ENCODE assay signal across 8 cellular contexts in the genomic region with DNA sequence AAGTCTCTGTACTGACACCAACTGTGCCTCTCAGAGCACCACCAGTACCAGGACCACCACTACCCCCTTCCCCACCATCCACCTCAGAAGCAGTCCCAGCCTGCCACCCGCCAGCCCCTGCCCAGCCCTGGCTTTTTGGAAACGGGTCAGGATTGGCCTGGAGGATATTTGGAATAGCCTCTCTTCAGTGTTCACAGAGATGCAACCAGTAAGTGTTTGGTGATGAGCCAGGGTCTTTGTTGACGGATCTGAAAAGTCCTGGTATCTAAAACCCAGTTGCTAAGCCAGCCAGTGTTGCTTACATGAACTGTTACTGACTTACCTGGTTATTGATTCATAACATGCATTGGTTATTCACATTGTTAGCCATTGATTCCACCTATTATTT. TPM values are rescaled to one million over a fixed set of nuclear protein-coding genes. Genes with fewer than 3 reads are reported as not detected.
DNase-seq lines count a peak whose midpoint lies in the region; ATAC-seq, FAIRE-seq and TF ChIP-seq lines count a peak whose summit lies in the region.

No MANE protein-coding gene starts in this region.

- H3K9me3 ChIP-seq in HCT116 (ENCODE audit: control insufficient read depth in 1 of 2, insufficient read depth in 1 of 2, low read depth in 1 of 2, low read length in 2 of 2) (no peaks in the 10 kb centered on the region), hepatocyte (ENCODE audit: low read depth) (no peaks in the 10 kb centered on the region), smooth muscle cell (replicated peaks; ENCODE audit: low read depth) (no peaks in the 10 kb centered on the region)

- H3K9ac ChIP-seq in HCT116 (ENCODE audit: low read length) (no peak overlapping the region), smooth muscle cell (ENCODE audit: low read depth) (no peak overlapping the region)

- POLR2A ChIA-PET in HCT116 (lab: Charles Lee): no interaction called here

- RAD21 ChIA-PET in HCT116 (lab: Charles Lee; ENCODE audit: low non-redundant PET in 1 of 2, low total read pairs in 2 of 2, uncharacterized antibody in 2 of 2, unreplicated experiment in 2 of 2): no interaction called here

- H3K4me1 ChIP-seq in HCT116 (ENCODE audit: control insufficient read depth in 1 of 2, insufficient read depth in 2 of 2, low read length in 2 of 2) (no peaks in the 10 kb centered on the region), hepatocyte (ENCODE audit: insufficient read depth) (peaks cover 6% of the 10 kb centered on the region), smooth muscle cell (ENCODE audit: low read depth) (no peaks in the 10 kb centered on the region)

- H4K20me1 ChIP-seq in HCT116 (ENCODE audit: insufficient read depth) (no peaks in the 10 kb centered on the region), hepatocyte (ENCODE audit: insufficient read depth, poor library complexity, severe bottlenecking) (no peaks in the 10 kb centered on the region), smooth muscle cell (ENCODE audit: low read depth) (peaks cover 8% of the 10 kb centered on the region)

- BruUV-seq in HCT116 (replicated peaks; lab: Mats Ljungman, UMichigan): no TSS peak

- WGBS in hepatocyte (ENCODE audit: low lambda C conversion rate, missing lambda C conversion rate): 34% methylated on average over 3 of the region's 3 CpGs
- WGBS in smooth muscle cell (ENCODE audit: low lambda C conversion rate): 28% methylated on average over 3 of the region's 3 CpGs

- H3K4me2 ChIP-seq in HCT116 (ENCODE audit: low read length) (no peak overlapping the region), hepatocyte (peak overlapping the region; percentile 97), smooth muscle cell (peak overlapping the region; percentile 89)

- H3K27me3 ChIP-seq in HCT116 (ENCODE audit: insufficient read depth, low read length) (no peaks in the 10 kb centered on the region), hepatocyte (no peaks in the 10 kb centered on the region), smooth muscle cell (ENCODE audit: low read depth) (no peaks in the 10 kb centered on the region)

- no peaks in the 10 kb centered on the region for H3K79me2 ChIP-seq in HCT116 (ENCODE audit: insufficient read depth, low read length)
- peaks cover 10% of the 10 kb centered on the region for H3K79me2 ChIP-seq in hepatocyte
- no peaks in the 10 kb centered on the region for H3K79me2 ChIP-seq in smooth muscle cell (ENCODE audit: low read depth)

- FAIRE-seq in D721Med (lab: Jason Lieb, UNC): no peak

- H3K9me2 ChIP-seq in HCT116 (ENCODE audit: insufficient read depth) (no peaks in the 10 kb centered on the region), hepatocyte (replicated peaks; ENCODE audit: insufficient read depth) (no peaks in the 10 kb centered on the region)

- ATAC-seq in HCT116 (peak; percentile 55), HG02884 (IDR thresholded peaks at IDR 0.05; ENCODE audit: unreplicated experiment) (no peak)

- intact Hi-C loops in HCT116 (cut with micrococcal nuclease): no loop called here

- H3K36me3 ChIP-seq in HCT116 (ENCODE audit: control insufficient read depth in 1 of 2, insufficient read depth in 2 of 2, low read length in 2 of 2) (peaks cover 7 to 15% of the 10 kb centered on the region in 2 experiments; a peak in 3 of 4 replicates), hepatocyte (replicated peaks; ENCODE audit: insufficient read depth, low read depth) (no peaks in the 10 kb centered on the region), smooth muscle cell (ENCODE audit: low read depth) (peaks cover 4% of the 10 kb centered on the region)

- no peak for TF ChIP-seq POLR2A in HCT116 (IDR thresholded peaks at IDR 0.05; ENCODE audit: borderline replicate concordance, extremely low read depth, insufficient read depth, insufficient read length)

- H2AFZ ChIP-seq in HCT116 (ENCODE audit: low read depth, low read length, poor library complexity, severe bottlenecking): no peak overlapping the region
- no peak overlapping the region for H2AFZ ChIP-seq in hepatocyte
- no peak overlapping the region for H2AFZ ChIP-seq in smooth muscle cell (ENCODE audit: low read depth)

- DNase-seq in HCT116 (ENCODE audit: low read depth, low spot score) (no peak), hepatocyte (ENCODE audit: low spot score) (no peak), smooth muscle cell (lab: John Stamatoyannopoulos, UW; ENCODE audit: unreplicated experiment) (no peak), NCI-H510A (lab: John Stamatoyannopoulos, UW) (no peak), GF-D8 (lab: John Stamatoyannopoulos, UW) (no peak), D721Med (ENCODE audit: insufficient read length, low spot score) (no peak)

- H3K27ac ChIP-seq in HCT116 (ENCODE audit: low read depth, low read length): no peak overlapping the region
- peak overlapping the region; percentile 95 for H3K27ac ChIP-seq in hepatocyte
- H3K27ac ChIP-seq in smooth muscle cell (ENCODE audit: low read depth): peak overlapping the region; percentile 45

- CTCF ChIA-PET in HCT116 (lab: Charles Lee): no interaction called here

- H3K4me3 ChIP-seq in HCT116 (replicated peaks in 1 of 2; ENCODE audit: low read depth in 1 of 2, low read length in 2 of 2) (no peak overlapping the region), WI38 (ENCODE audit: low read depth, low read length) (peak overlapping the region; percentile 65), hepatocyte (peak overlapping the region; percentile 81), smooth muscle cell (peak overlapping the region; percentile 69)

- no peak for TF ChIP-seq RAD21 in HCT116 (IDR thresholded peaks at IDR 0.05; ENCODE audit: low read depth)

- TF ChIP-seq CTCF in HCT116 (IDR thresholded peaks at IDR 0.05 in 2 of 3, conservative IDR thresholded peaks at IDR 0.05 in 1 of 3; ENCODE audit: borderline replicate concordance in 1 of 3, insufficient read depth in 1 of 3, low read depth in 2 of 3, low read length in 2 of 3) (no peak), WI38 (IDR thresholded peaks at IDR 0.05; ENCODE audit: low read depth, low read length) (no peak), hepatocyte (IDR thresholded peaks at IDR 0.05; ENCODE audit: poor library complexity) (no peak), smooth muscle cell (IDR thresholded peaks at IDR 0.05; ENCODE audit: borderline replicate concordance, insufficient read depth, poor library complexity, severe bottlenecking) (no peak), D721Med (IDR thresholded peaks at IDR 0.05; ENCODE audit: insufficient read depth, missing control alignments) (no peak)

- H3F3A ChIP-seq in smooth muscle cell (ENCODE audit: low read depth): peaks cover 34% of the 10 kb centered on the region

TF ChIP-seq in HCT116, 20 proteins besides CTCF, POLR2A, EP300 and RAD21 (continues in another document):
- TF ChIP-seq, protein P1, sequence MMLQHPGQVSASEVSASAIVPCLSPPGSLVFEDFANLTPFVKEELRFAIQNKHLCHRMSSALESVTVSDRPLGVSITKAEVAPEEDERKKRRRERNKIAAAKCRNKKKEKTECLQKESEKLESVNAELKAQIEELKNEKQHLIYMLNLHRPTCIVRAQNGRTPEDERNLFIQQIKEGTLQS (IDR thresholded peaks at IDR 0.05): no peak
- TF ChIP-seq SIN3A (IDR thresholded peaks at IDR 0.05; ENCODE audit: low read depth) (no peak), SP1 (IDR thresholded peaks at IDR 0.05; ENCODE audit: low read depth) (no peak), ZFX (IDR thresholded peaks at IDR 0.05) (no peak), TCF7L2 (IDR thresholded peaks at IDR 0.05; ENCODE audit: borderline replicate concordance, extremely low read depth, insufficient read depth, insufficient read length) (no peak), POLR2AphosphoS5 (IDR thresholded peaks at IDR 0.05; ENCODE audit: low read depth, low read length) (no peak), CEBPB (IDR thresholded peaks at IDR 0.05; ENCODE audit: low read depth) (no peak), EZH2phosphoT487 (IDR thresholded peaks at IDR 0.05; ENCODE audit: borderline replicate concordance) (no peak), SRF (IDR thresholded peaks at IDR 0.05; ENCODE audit: low read depth) (no peak), EZH2 (IDR thresholded peaks at IDR 0.05) (no peak)

RNA-seq across cellular contexts. Expression of a gene that starts 1.1 kb away (rescaled TPM):
- total RNA-seq in HCT116 (2021; ENCODE audit: unreplicated experiment) (not detected), hepatocyte (2.9 and 3.2 TPM in 2 replicates), smooth muscle cell (1.2 and 1.6 TPM in 2 replicates)
- 0.15 and 0.31 TPM in 2 replicates for polyA plus RNA-seq in HCT116 (2012)
- polyA plus RNA-seq in hepatocyte (8.3 and 11.4 TPM in 2 replicates), smooth muscle cell (4.4 and 8.0 TPM in 2 replicates)

RNA-seq across cellular contexts. Expression of a gene that starts 10.8 kb away (rescaled TPM):
- total RNA-seq in HCT116 (2021; ENCODE audit: unreplicated experiment) (50.5 TPM), hepatocyte (49.4 and 60.2 TPM in 2 replicates), smooth muscle cell (63.3 and 75.9 TPM in 2 replicates)
- polyA plus RNA-seq in HCT116 (2012): 25.2 and 30.7 TPM in 2 replicates
- polyA plus RNA-seq in hepatocyte (19.0 and 21.2 TPM in 2 replicates), smooth muscle cell (15.2 and 20.8 TPM in 2 replicates)

RNA-seq across cellular contexts. Expression of a gene that starts 11.6 kb away (rescaled TPM):
- total RNA-seq in HCT116 (2021; ENCODE audit: unreplicated experiment) (0.17 TPM), hepatocyte (16.8 and 16.9 TPM in 2 replicates), smooth muscle cell (50.1 and 53.4 TPM in 2 replicates)
- 0.41 and 0.91 TPM in 2 replicates for polyA plus RNA-seq in HCT116 (2012)
- polyA plus RNA-seq in hepatocyte (34.3 and 37.6 TPM in 2 replicates), smooth muscle cell (73.2 and 74.2 TPM in 2 replicates)

RNA-seq across cellular contexts. Expression of a gene that starts 12.3 kb away (rescaled TPM):
- total RNA-seq in HCT116 (2021; ENCODE audit: unreplicated experiment) (0.86 TPM), hepatocyte (2.7 and 3.8 TPM in 2 replicates), smooth muscle cell (5.3 and 5.6 TPM in 2 replicates)
- 0.82 and 0.85 TPM in 2 replicates for polyA plus RNA-seq in HCT116 (2012)
- polyA plus RNA-seq in hepatocyte (1.1 and 3.0 TPM in 2 replicates), smooth muscle cell (0.93 and 1.2 TPM in 2 replicates)

RNA-seq across cellular contexts. Expression of a gene that starts 21.9 kb away (rescaled TPM):
- total RNA-seq in HCT116 (2021; ENCODE audit: unreplicated experiment): 7.7 TPM
- polyA plus RNA-seq in HCT116 (2012): 6.5 and 6.6 TPM in 2 replicates
- 9.9 and 12.9 TPM in 2 replicates for total RNA-seq in hepatocyte
- polyA plus RNA-seq in hepatocyte: 0.98 and 4.1 TPM in 2 replicates
- total RNA-seq in smooth muscle cell: 3.6 and 9.1 TPM in 2 replicates
- 1.3 and 3.0 TPM in 2 replicates for polyA plus RNA-seq in smooth muscle cell

Comparison
In these comparisons a context has a peak if more than half of its experiments do, and no peak if none do; other contexts are left out.
1. H3K4me3 ChIP-seq: peak in WI38 (single experiment), hepatocyte (single experiment) and smooth muscle cell (single experiment); none in HCT116 (0 of 2).
2. RNA of a gene that starts 11.6 kb away (total RNA-seq): 50.1 to 53.4 TPM in smooth muscle cell and 16.8 to 16.9 TPM in hepatocyte; 0.17 TPM in HCT116 (single experiment); every median in the first group is over 10 times any median in the second.